ENCODE assay signal across 2 cellular contexts in the genomic region with DNA sequence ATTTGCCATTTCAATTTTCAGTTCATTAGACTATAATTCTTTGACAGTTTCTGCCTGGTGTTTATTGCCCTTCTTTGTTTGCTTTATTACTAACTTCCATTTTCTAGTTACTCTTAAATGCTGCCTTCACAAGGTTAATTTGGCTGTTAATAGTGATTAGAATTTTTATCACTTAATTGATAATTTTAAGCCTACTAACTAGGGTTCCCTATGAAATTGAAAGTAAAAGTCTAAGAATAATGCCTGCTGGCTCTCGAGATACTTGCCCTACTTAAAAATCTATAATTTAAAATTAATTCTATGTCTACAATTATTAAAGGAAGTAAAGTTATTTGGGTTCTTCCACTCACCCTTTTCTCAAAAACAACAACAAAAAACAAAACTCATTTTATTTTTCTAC.
TF ChIP-seq lines count a peak whose summit lies in the region.

No MANE protein-coding gene starts in this region.

TF ChIP-seq in liver, 16 proteins besides CTCF, POLR2A, EP300 and RAD21 (continued from another document):
- TF ChIP-seq, protein P1, sequence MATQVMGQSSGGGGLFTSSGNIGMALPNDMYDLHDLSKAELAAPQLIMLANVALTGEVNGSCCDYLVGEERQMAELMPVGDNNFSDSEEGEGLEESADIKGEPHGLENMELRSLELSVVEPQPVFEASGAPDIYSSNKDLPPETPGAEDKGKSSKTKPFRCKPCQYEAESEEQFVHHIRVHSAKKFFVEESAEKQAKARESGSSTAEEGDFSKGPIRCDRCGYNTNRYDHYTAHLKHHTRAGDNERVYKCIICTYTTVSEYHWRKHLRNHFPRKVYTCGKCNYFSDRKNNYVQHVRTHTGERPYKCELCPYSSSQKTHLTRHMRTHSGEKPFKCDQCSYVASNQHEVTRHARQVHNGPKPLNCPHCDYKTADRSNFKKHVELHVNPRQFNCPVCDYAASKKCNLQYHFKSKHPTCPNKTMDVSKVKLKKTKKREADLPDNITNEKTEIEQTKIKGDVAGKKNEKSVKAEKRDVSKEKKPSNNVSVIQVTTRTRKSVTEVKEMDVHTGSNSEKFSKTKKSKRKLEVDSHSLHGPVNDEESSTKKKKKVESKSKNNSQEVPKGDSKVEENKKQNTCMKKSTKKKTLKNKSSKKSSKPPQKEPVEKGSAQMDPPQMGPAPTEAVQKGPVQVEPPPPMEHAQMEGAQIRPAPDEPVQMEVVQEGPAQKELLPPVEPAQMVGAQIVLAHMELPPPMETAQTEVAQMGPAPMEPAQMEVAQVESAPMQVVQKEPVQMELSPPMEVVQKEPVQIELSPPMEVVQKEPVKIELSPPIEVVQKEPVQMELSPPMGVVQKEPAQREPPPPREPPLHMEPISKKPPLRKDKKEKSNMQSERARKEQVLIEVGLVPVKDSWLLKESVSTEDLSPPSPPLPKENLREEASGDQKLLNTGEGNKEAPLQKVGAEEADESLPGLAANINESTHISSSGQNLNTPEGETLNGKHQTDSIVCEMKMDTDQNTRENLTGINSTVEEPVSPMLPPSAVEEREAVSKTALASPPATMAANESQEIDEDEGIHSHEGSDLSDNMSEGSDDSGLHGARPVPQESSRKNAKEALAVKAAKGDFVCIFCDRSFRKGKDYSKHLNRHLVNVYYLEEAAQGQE (IDR thresholded peaks at IDR 0.05): no peak
- TF ChIP-seq SP1 (IDR thresholded peaks at IDR 0.05) (no peak), JUND (IDR thresholded peaks at IDR 0.05) (no peak), FOXA2 (IDR thresholded peaks at IDR 0.05) (no peak), HNF4G (IDR thresholded peaks at IDR 0.05) (no peak), NR2F2 (IDR thresholded peaks at IDR 0.05) (no peak), TAF1 (conservative IDR thresholded peaks at IDR 0.05) (no peak), GABPA (IDR thresholded peaks at IDR 0.05 in 1 of 2, conservative IDR thresholded peaks at IDR 0.05 in 1 of 2) (no peak), YY1 (IDR thresholded peaks at IDR 0.05) (no peak)
- TF ChIP-seq, protein P2, sequence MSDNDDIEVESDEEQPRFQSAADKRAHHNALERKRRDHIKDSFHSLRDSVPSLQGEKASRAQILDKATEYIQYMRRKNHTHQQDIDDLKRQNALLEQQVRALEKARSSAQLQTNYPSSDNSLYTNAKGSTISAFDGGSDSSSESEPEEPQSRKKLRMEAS (IDR thresholded peaks at IDR 0.05): no peak
- TF ChIP-seq, protein P3, sequence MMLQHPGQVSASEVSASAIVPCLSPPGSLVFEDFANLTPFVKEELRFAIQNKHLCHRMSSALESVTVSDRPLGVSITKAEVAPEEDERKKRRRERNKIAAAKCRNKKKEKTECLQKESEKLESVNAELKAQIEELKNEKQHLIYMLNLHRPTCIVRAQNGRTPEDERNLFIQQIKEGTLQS (IDR thresholded peaks at IDR 0.05): no peak
- TF ChIP-seq, protein P4, sequence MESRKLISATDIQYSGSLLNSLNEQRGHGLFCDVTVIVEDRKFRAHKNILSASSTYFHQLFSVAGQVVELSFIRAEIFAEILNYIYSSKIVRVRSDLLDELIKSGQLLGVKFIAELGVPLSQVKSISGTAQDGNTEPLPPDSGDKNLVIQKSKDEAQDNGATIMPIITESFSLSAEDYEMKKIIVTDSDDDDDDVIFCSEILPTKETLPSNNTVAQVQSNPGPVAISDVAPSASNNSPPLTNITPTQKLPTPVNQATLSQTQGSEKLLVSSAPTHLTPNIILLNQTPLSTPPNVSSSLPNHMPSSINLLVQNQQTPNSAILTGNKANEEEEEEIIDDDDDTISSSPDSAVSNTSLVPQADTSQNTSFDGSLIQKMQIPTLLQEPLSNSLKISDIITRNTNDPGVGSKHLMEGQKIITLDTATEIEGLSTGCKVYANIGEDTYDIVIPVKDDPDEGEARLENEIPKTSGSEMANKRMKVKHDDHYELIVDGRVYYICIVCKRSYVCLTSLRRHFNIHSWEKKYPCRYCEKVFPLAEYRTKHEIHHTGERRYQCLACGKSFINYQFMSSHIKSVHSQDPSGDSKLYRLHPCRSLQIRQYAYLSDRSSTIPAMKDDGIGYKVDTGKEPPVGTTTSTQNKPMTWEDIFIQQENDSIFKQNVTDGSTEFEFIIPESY (IDR thresholded peaks at IDR 0.05): no peak

TF ChIP-seq in HepG2, 621 proteins besides CTCF, POLR2A, EP300 and RAD21:
- TF ChIP-seq, protein P3 (CRISPR knock-in tag; IDR thresholded peaks at IDR 0.05): no peak
- no peak for TF ChIP-seq RNF2 (conservative IDR thresholded peaks at IDR 0.05; ENCODE audit: low read depth)
- no peak for TF ChIP-seq NFIC (IDR thresholded peaks at IDR 0.05; ENCODE audit: low read length)
- TF ChIP-seq DR1 (CRISPR knock-in tag; IDR thresholded peaks at IDR 0.05): no peak
- TF ChIP-seq, protein P5, sequence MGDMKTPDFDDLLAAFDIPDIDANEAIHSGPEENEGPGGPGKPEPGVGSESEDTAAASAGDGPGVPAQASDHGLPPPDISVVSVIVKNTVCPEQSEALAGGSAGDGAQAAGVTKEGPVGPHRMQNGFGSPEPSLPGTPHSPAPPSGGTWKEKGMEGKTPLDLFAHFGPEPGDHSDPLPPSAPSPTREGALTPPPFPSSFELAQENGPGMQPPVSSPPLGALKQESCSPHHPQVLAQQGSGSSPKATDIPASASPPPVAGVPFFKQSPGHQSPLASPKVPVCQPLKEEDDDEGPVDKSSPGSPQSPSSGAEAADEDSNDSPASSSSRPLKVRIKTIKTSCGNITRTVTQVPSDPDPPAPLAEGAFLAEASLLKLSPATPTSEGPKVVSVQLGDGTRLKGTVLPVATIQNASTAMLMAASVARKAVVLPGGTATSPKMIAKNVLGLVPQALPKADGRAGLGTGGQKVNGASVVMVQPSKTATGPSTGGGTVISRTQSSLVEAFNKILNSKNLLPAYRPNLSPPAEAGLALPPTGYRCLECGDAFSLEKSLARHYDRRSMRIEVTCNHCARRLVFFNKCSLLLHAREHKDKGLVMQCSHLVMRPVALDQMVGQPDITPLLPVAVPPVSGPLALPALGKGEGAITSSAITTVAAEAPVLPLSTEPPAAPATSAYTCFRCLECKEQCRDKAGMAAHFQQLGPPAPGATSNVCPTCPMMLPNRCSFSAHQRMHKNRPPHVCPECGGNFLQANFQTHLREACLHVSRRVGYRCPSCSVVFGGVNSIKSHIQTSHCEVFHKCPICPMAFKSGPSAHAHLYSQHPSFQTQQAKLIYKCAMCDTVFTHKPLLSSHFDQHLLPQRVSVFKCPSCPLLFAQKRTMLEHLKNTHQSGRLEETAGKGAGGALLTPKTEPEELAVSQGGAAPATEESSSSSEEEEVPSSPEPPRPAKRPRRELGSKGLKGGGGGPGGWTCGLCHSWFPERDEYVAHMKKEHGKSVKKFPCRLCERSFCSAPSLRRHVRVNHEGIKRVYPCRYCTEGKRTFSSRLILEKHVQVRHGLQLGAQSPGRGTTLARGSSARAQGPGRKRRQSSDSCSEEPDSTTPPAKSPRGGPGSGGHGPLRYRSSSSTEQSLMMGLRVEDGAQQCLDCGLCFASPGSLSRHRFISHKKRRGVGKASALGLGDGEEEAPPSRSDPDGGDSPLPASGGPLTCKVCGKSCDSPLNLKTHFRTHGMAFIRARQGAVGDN (CRISPR knock-in tag; IDR thresholded peaks at IDR 0.05): no peak
- no peak for TF ChIP-seq ATF7 (IDR thresholded peaks at IDR 0.05)
- TF ChIP-seq ATF7 (CRISPR knock-in tag; IDR thresholded peaks at IDR 0.05): no peak
- TF ChIP-seq TBX3 (IDR thresholded peaks at IDR 0.05; ENCODE audit: borderline replicate concordance): no peak
TF ChIP-seq in HepG2: peak in this region for 0.
